15 cellular contexts compared by ENCODE assay signal in genomic region chr7:38257350-38257677, GRCh38.
DNase-seq lines count a peak whose midpoint lies in the region; ATAC-seq and TF ChIP-seq lines count a peak whose summit lies in the region.
"Had no signal": no experiment of that assay in that cellular context is flagged by ENCODE, and none has a peak within 500 bp of the region (broad histone marks: within the 10 kb centered on the region; RNA-seq: fewer than 3 reads in every experiment).

No MANE protein-coding gene starts in this region.

- H4K12ac ChIP-seq in trophoblast cell (ENCODE audit: low read depth, low read length), result no peak overlapping the region

- no peak overlapping the region for H3K14ac ChIP-seq in trophoblast cell (ENCODE audit: low read length)

- no peaks in the 10 kb centered on the region for H3K27me3 Mint-ChIP-seq in activated CD8-positive, alpha-beta T cell treated with anti-CD3 and anti-CD28 coated beads for 36 hours
- H3K27me3 Mint-ChIP-seq in activated CD8-positive, alpha-beta T cell treated with anti-CD3 and anti-CD28 coated beads, Interleukin-2, amount 10 ng/mL, durations not matched to agents 7 days and 5 days (ENCODE audit: low read depth), result no peaks in the 10 kb centered on the region
- H3K27me3 Mint-ChIP-seq in T-cell, result no peaks in the 10 kb centered on the region
- peaks cover 3 to 20% (median 6%) of the 10 kb centered on the region in 3 donors for H3K27me3 Mint-ChIP-seq in immature natural killer cell (ENCODE audit: low read depth in 3 of 3)
- no peaks in the 10 kb centered on the region for H3K27me3 Mint-ChIP-seq in Calu3 (ENCODE audit: unreplicated experiment)

- intact Hi-C loops in activated CD8-positive, alpha-beta T cell treated with anti-CD3 and anti-CD28 coated beads for 36 hours (cut with micrococcal nuclease), result no loop called here
- intact Hi-C loops in Calu3 (cut with micrococcal nuclease; ENCODE audit: unreplicated experiment), result no loop called here

- no peak overlapping the region for H4K8ac ChIP-seq in trophoblast cell (ENCODE audit: low read depth, low read length)

- peak overlapping the region; percentile 71 for H3K27ac Mint-ChIP-seq in activated CD8-positive, alpha-beta T cell treated with anti-CD3 and anti-CD28 coated beads for 36 hours
- H3K27ac Mint-ChIP-seq in activated CD8-positive, alpha-beta T cell treated with anti-CD3 and anti-CD28 coated beads, Interleukin-2, amount 10 ng/mL, durations not matched to agents 7 days and 5 days, result no peak overlapping the region
- H3K27ac Mint-ChIP-seq in T-cell (peak overlapping the region; percentile 16 to 36), immature natural killer cell (peak overlapping the region; percentile 96 to 100 (median 98)), Calu3 (ENCODE audit: unreplicated experiment) (no peak overlapping the region)

- no peaks in the 10 kb centered on the region for H3K9me3 Mint-ChIP-seq in activated CD8-positive, alpha-beta T cell treated with anti-CD3 and anti-CD28 coated beads for 36 hours
- no peaks in the 10 kb centered on the region for H3K9me3 Mint-ChIP-seq in activated CD8-positive, alpha-beta T cell treated with anti-CD3 and anti-CD28 coated beads, Interleukin-2, amount 10 ng/mL, durations not matched to agents 7 days and 5 days (ENCODE audit: insufficient read depth)
- H3K9me3 Mint-ChIP-seq in T-cell (no peaks in the 10 kb centered on the region), immature natural killer cell (no peaks in the 10 kb centered on the region), Calu3 (ENCODE audit: low read depth, unreplicated experiment) (no peaks in the 10 kb centered on the region)

- no peaks in the 10 kb centered on the region for H3K36me3 ChIP-seq in trophoblast cell (ENCODE audit: control insufficient read depth in 1 of 2, insufficient read depth in 2 of 2, low read length in 2 of 2)
- H3K36me3 ChIP-seq: BLaER1, SJCRH30 had no signal

- no peak overlapping the region for H2AK5ac ChIP-seq in trophoblast cell (ENCODE audit: low read length)

- H4K91ac ChIP-seq in trophoblast cell (ENCODE audit: low read depth, low read length), result no peak overlapping the region

- no peak for ATAC-seq in activated CD8-positive, alpha-beta T cell treated with anti-CD3 and anti-CD28 coated beads for 36 hours
- ATAC-seq in activated CD8-positive, alpha-beta T cell treated with anti-CD3 and anti-CD28 coated beads, Interleukin-2, amount 10 ng/mL, durations not matched to agents 7 days and 5 days, result no peak
- ATAC-seq in T-cell (replicated peaks in 1 of 4), result no peak
- ATAC-seq: HepG2 had no signal

- no peaks in the 10 kb centered on the region for H3K4me1 ChIP-seq in trophoblast cell (ENCODE audit: control insufficient read depth in 1 of 2, insufficient read depth in 2 of 2, low read length in 2 of 2)
- H3K4me1 ChIP-seq: BLaER1, SJCRH30 had no signal

- DNase-seq in activated CD8-positive, alpha-beta T cell treated with anti-CD3 and anti-CD28 coated beads for 36 hours, result no peak
- DNase-seq in activated CD8-positive, alpha-beta T cell treated with anti-CD3 and anti-CD28 coated beads, Interleukin-2, amount 10 ng/mL, durations not matched to agents 7 days and 5 days, result no peak
- DNase-seq in T-cell, result no peak
- no peak for DNase-seq in immature natural killer cell
- DNase-seq in trophoblast cell, result peak in 1 of 2 donors; percentile 25
- no peak for DNase-seq in Ammon's horn (ENCODE audit: low spot score)
- no peak for DNase-seq in Calu3
- no peak for DNase-seq in epidermal melanocyte (ENCODE audit: insufficient read length, low spot score)
- DNase-seq: NCI-H1092 treated with DMSO at 0.1 percent for 48 hours, NCI-H510A, NCI-H82, PC-9, SJCRH30 had no signal

- no peak overlapping the region for H2BK5ac ChIP-seq in trophoblast cell (ENCODE audit: low read depth, low read length, poor library complexity)

- no peaks in the 10 kb centered on the region for H3K79me2 ChIP-seq in trophoblast cell (ENCODE audit: control insufficient read depth, insufficient read depth, low read length, poor library complexity)

- H3K27me3 ChIP-seq in trophoblast cell (ENCODE audit: insufficient read depth, low read length), result no peaks in the 10 kb centered on the region
- H3K27me3 ChIP-seq: BLaER1, SJCRH30 had no signal

- no peak overlapping the region for H3K4me3 ChIP-seq in trophoblast cell (ENCODE audit: low read depth, low read length)
- H3K4me3 ChIP-seq: BLaER1, PC-9, SJCRH30 had no signal

- no peak overlapping the region for H3K27ac ChIP-seq in trophoblast cell (ENCODE audit: low read depth, low read length)
- H3K27ac ChIP-seq: BLaER1, PC-9, SJCRH30 had no signal

- H3K23ac ChIP-seq in trophoblast cell (ENCODE audit: low read length), result no peak overlapping the region

- POLR2A ChIA-PET in activated CD8-positive, alpha-beta T cell treated with anti-CD3 and anti-CD28 coated beads for 36 hours (lab: Charles Lee), result no interaction called here
- POLR2A ChIA-PET in activated CD8-positive, alpha-beta T cell treated with anti-CD3 and anti-CD28 coated beads, Interleukin-2, amount 10 ng/mL, durations not matched to agents 7 days and 5 days (lab: Charles Lee), result no interaction called here
- POLR2A ChIA-PET in T-cell (lab: Charles Lee), result interaction anchor here in 1 of 2 donors (0.7 kb wide), 1 partner anchor 19 kb away, joined by 6 read pairs; no protein-coding TSS in a partner anchor

- no peak for TF ChIP-seq CTCF in activated CD8-positive, alpha-beta T cell treated with anti-CD3 and anti-CD28 coated beads for 36 hours (IDR thresholded peaks at IDR 0.05)
- TF ChIP-seq CTCF in Calu3 (IDR thresholded peaks at IDR 0.05; ENCODE audit: unreplicated experiment), result no peak

- H2BK12ac ChIP-seq in trophoblast cell (ENCODE audit: low read length), result no peak overlapping the region

- H3K4me3 Mint-ChIP-seq in activated CD8-positive, alpha-beta T cell treated with anti-CD3 and anti-CD28 coated beads for 36 hours, result no peak overlapping the region
- no peak overlapping the region for H3K4me3 Mint-ChIP-seq in activated CD8-positive, alpha-beta T cell treated with anti-CD3 and anti-CD28 coated beads, Interleukin-2, amount 10 ng/mL, durations not matched to agents 7 days and 5 days
- no peak overlapping the region for H3K4me3 Mint-ChIP-seq in T-cell
- H3K4me3 Mint-ChIP-seq in immature natural killer cell, result peak overlapping the region; percentile 27 to 89 (median 60)
- H3K4me3 Mint-ChIP-seq in Calu3 (ENCODE audit: low read depth, unreplicated experiment), result no peak overlapping the region

- peak overlapping the region; percentile 68 for H3K9ac ChIP-seq in trophoblast cell (ENCODE audit: low read length)
- H3K9ac ChIP-seq: BLaER1 had no signal

- no peak overlapping the region for H3K18ac ChIP-seq in trophoblast cell (ENCODE audit: low read length)

- no CpG with 5 or more reads among the region's 2 CpGs for WGBS in trophoblast cell (ENCODE audit: extremely low coverage, insufficient coverage, insufficient read length)

- no peaks in the 10 kb centered on the region for H3K9me3 ChIP-seq in trophoblast cell (ENCODE audit: insufficient read depth, low read depth, low read length)
- H3K9me3 ChIP-seq: BLaER1, SJCRH30 had no signal

- no TSS peak for BruUV-seq in Calu3 (replicated peaks; lab: Mats Ljungman, UMichigan)

- no peaks in the 10 kb centered on the region for H3K79me1 ChIP-seq in trophoblast cell (ENCODE audit: low read length)

- CTCF ChIA-PET in activated CD8-positive, alpha-beta T cell treated with anti-CD3 and anti-CD28 coated beads for 36 hours (lab: Charles Lee), result interaction anchor here (1.7 kb wide), 1 partner anchor 61 kb away, joined by 3 read pairs; no protein-coding TSS in a partner anchor
- CTCF ChIA-PET in activated CD8-positive, alpha-beta T cell treated with anti-CD3 and anti-CD28 coated beads, Interleukin-2, amount 10 ng/mL, durations not matched to agents 7 days and 5 days (lab: Charles Lee), result interaction anchor here (1.1 kb wide), 1 partner anchor 78 kb away, joined by 4 read pairs; no protein-coding TSS in a partner anchor
- CTCF ChIA-PET in T-cell (lab: Charles Lee) (interaction anchor here in 1 of 2 donors (0.6 to 0.7 kb wide), 3 partner anchors 19 to 80 kb away, joined by 3 to 5 read pairs (median 3); partner anchors contain the start of gene STARD3NL), Calu3 (lab: Charles Lee) (no interaction called here)

- H2BK120ac ChIP-seq in trophoblast cell (ENCODE audit: insufficient read depth, low read length, poor library complexity), result no peak overlapping the region

- no peak overlapping the region for H3K4ac ChIP-seq in trophoblast cell (ENCODE audit: low read depth, low read length)

- H3K36me3 Mint-ChIP-seq in activated CD8-positive, alpha-beta T cell treated with anti-CD3 and anti-CD28 coated beads for 36 hours (ENCODE audit: low read depth), result peaks cover 7% of the 10 kb centered on the region
- H3K36me3 Mint-ChIP-seq in activated CD8-positive, alpha-beta T cell treated with anti-CD3 and anti-CD28 coated beads, Interleukin-2, amount 10 ng/mL, durations not matched to agents 7 days and 5 days (ENCODE audit: low read depth), result peaks cover 23% of the 10 kb centered on the region
- H3K36me3 Mint-ChIP-seq in T-cell (peaks cover 3% of the 10 kb centered on the region), immature natural killer cell (peaks cover 64 to 84% (median 75%) of the 10 kb centered on the region in 3 donors), Calu3 (ENCODE audit: insufficient read depth, unreplicated experiment) (no peaks in the 10 kb centered on the region)

- no peak overlapping the region for H2AFZ ChIP-seq in trophoblast cell (ENCODE audit: insufficient read depth, low read length, poor library complexity)
- H2AFZ ChIP-seq: PC-9 had no signal

- no peak overlapping the region for H3K4me2 ChIP-seq in trophoblast cell (ENCODE audit: low read length)
- H3K4me2 ChIP-seq: BLaER1, PC-9 had no signal

- H3K4me1 Mint-ChIP-seq in activated CD8-positive, alpha-beta T cell treated with anti-CD3 and anti-CD28 coated beads for 36 hours (ENCODE audit: low read depth), result peaks cover 4% of the 10 kb centered on the region
- peaks cover 1% of the 10 kb centered on the region for H3K4me1 Mint-ChIP-seq in activated CD8-positive, alpha-beta T cell treated with anti-CD3 and anti-CD28 coated beads, Interleukin-2, amount 10 ng/mL, durations not matched to agents 7 days and 5 days (ENCODE audit: low read depth)
- H3K4me1 Mint-ChIP-seq in T-cell, result peaks cover 0 to 26% (median 8%) of the 10 kb centered on the region in 3 donors
- peaks cover 79 to 94% of the 10 kb centered on the region in 2 donors for H3K4me1 Mint-ChIP-seq in immature natural killer cell
- no peaks in the 10 kb centered on the region for H3K4me1 Mint-ChIP-seq in Calu3 (ENCODE audit: low read depth, unreplicated experiment)

Comparison
In these comparisons a context has a peak if more than half of its experiments do, and no peak if none do; other contexts are left out.
1. H3K27ac Mint-ChIP-seq: peak in activated CD8-positive, alpha-beta T cell treated with anti-CD3 and anti-CD28 coated beads for 36 hours (single experiment), T-cell (2 of 2) and immature natural killer cell (6 of 6); none in activated CD8-positive, alpha-beta T cell treated with anti-CD3 and anti-CD28 coated beads, Interleukin-2, amount 10 ng/mL, durations not matched to agents 7 days and 5 days (single experiment) and Calu3 (single experiment).
2. H3K4me3 Mint-ChIP-seq: peak in immature natural killer cell (5 of 5); none in activated CD8-positive, alpha-beta T cell treated with anti-CD3 and anti-CD28 coated beads for 36 hours (single experiment), activated CD8-positive, alpha-beta T cell treated with anti-CD3 and anti-CD28 coated beads, Interleukin-2, amount 10 ng/mL, durations not matched to agents 7 days and 5 days (single experiment), T-cell (0 of 3) and Calu3 (single experiment).